Comparison of ENCODE assay signal across 12 cellular contexts in genomic region chr19:40560092-40560507, GRCh38. TPM values are rescaled to one million over a fixed set of nuclear protein-coding genes. Genes with fewer than 3 reads are reported as not detected.
DNase-seq lines count a peak whose midpoint lies in the region.
"Had no signal": no experiment of that assay in that cellular context is flagged by ENCODE, and none has a peak within 500 bp of the region (broad histone marks: within the 10 kb centered on the region; RNA-seq: fewer than 3 reads in every experiment).

No MANE protein-coding gene starts in this region.

- no peaks in the 10 kb centered on the region for H3K36me3 ChIP-seq in H7 (replicated peaks; ENCODE audit: control insufficient read depth, insufficient read depth, low read length)
- H3K36me3 ChIP-seq: SJSA1 had no signal

- no peak overlapping the region for H3K4me3 ChIP-seq in H7 (ENCODE audit: insufficient read depth, low read depth, low read length)
- H3K4me3 ChIP-seq: SJSA1 had no signal

- peak; percentile 54 for DNase-seq in D341Med (ENCODE audit: low spot score)
- peak; percentile 76 for DNase-seq in H7
- DNase-seq in NCI-H524 treated with DMSO at 0.1 percent for 48 hours (lab: John Stamatoyannopoulos, UW), result peak; percentile 29
- DNase-seq in epidermal melanocyte (ENCODE audit: insufficient read length, low spot score), result peak; percentile 8
- no peak for DNase-seq in GM19238 (ENCODE audit: insufficient read length, low spot score)
- no peak for DNase-seq in Ammon's horn (ENCODE audit: low spot score)
- DNase-seq in stimulated activated CD4-positive, alpha-beta T cell treated with anti-CD3 and anti-CD28 coated beads, Interleukin-15, amount 100 ng/mL, for 24 hours, result no peak
- no peak for DNase-seq in anterior cingulate cortex (lab: John Stamatoyannopoulos, UW)
- DNase-seq: NCI-H1048, NCI-H1436 treated with DMSO at 0.1 percent for 48 hours, NCI-H2081 treated with DMSO at 0.1 percent for 48 hours had no signal

- H3K27me3 ChIP-seq in H7 (ENCODE audit: control insufficient read depth, insufficient read depth, low read length), result peaks cover 24% of the 10 kb centered on the region

RNA-seq across cellular contexts. Expression of gene SHKBP1, which starts 16.6 kb away (rescaled TPM):
- 52.3 and 58.2 TPM in 2 replicates for total RNA-seq in H7 (2014; rRNA removed; shearing (Covaris generic))

RNA-seq across cellular contexts. Expression of gene LTBP4, which starts 41.1 kb away (rescaled TPM):
- total RNA-seq in H7 (2014; rRNA removed; shearing (Covaris generic)), result 54.6 and 83.1 TPM in 2 replicates

Comparison
In these comparisons a context has a peak if more than half of its experiments do, and no peak if none do; other contexts are left out.
1. DNase-seq: peak in D341Med (single experiment), H7 (single experiment), NCI-H524 treated with DMSO at 0.1 percent for 48 hours (single experiment) and epidermal melanocyte (single experiment); none in GM19238 (single experiment), Ammon's horn (single experiment), stimulated activated CD4-positive, alpha-beta T cell treated with anti-CD3 and anti-CD28 coated beads, Interleukin-15, amount 100 ng/mL, for 24 hours (single experiment) and anterior cingulate cortex (0 of 58).